Comparison of ENCODE assay signal across 1 cellular context in genomic region chr1:15005116-15005515, GRCh38.
A peak's percentile ranks its signal among the peaks of the same experiment; 100 is the strongest.
TF ChIP-seq lines count a peak whose summit lies in the region.

No MANE protein-coding gene starts in this region.

TF ChIP-seq in SK-N-SH, 30 proteins besides CTCF, POLR2A, EP300 and RAD21:
- TF ChIP-seq NRF1 (IDR thresholded peaks at IDR 0.05; ENCODE audit: low read depth, low read length) (no peak), RFX5 (IDR thresholded peaks at IDR 0.05; ENCODE audit: low read length) (no peak), NFIC (IDR thresholded peaks at IDR 0.05; ENCODE audit: borderline replicate concordance) (0 out of 2 replicates have a peak, but pooled peaks have one; percentile 17), SIN3A (IDR thresholded peaks at IDR 0.05; ENCODE audit: borderline replicate concordance, low read depth, low read length) (no peak), SMC3 (IDR thresholded peaks at IDR 0.05; ENCODE audit: low read depth, low read length) (no peak), USF2 (IDR thresholded peaks at IDR 0.05; ENCODE audit: borderline replicate concordance, low read depth, low read length) (no peak), YY1 (IDR thresholded peaks at IDR 0.05; ENCODE audit: low read depth) (no peak), RCOR1 (IDR thresholded peaks at IDR 0.05; ENCODE audit: low read length) (no peak), EZH2phosphoT487 (IDR thresholded peaks at IDR 0.05; ENCODE audit: borderline replicate concordance, low read depth) (no peak), MXI1 (IDR thresholded peaks at IDR 0.05; ENCODE audit: low read depth, low read length) (no peak), JUND (IDR thresholded peaks at IDR 0.05) (no peak), MAX (IDR thresholded peaks at IDR 0.05; ENCODE audit: low read depth) (0 out of 2 replicates have a peak, but pooled peaks have one; percentile 47), CHD2 (IDR thresholded peaks at IDR 0.05; ENCODE audit: low read length, partially characterized antibody) (no peak), USF1 (IDR thresholded peaks at IDR 0.05; ENCODE audit: borderline replicate concordance, low read depth) (peak; percentile 37; the same call in 1 of the 2 replicates), ZBTB33 (IDR thresholded peaks at IDR 0.05; ENCODE audit: borderline replicate concordance, low read depth) (no peak), FOXJ3 (CRISPR knock-in tag; IDR thresholded peaks at IDR 0.05) (no peak), TCF12 (IDR thresholded peaks at IDR 0.05) (no peak), FOSL2 (IDR thresholded peaks at IDR 0.05; ENCODE audit: borderline replicate concordance, low read depth) (no peak)
TF ChIP-seq in SK-N-SH: peak in this region for 3.
